Comparison of ENCODE assay signal across 7 cellular contexts in the genomic region with DNA sequence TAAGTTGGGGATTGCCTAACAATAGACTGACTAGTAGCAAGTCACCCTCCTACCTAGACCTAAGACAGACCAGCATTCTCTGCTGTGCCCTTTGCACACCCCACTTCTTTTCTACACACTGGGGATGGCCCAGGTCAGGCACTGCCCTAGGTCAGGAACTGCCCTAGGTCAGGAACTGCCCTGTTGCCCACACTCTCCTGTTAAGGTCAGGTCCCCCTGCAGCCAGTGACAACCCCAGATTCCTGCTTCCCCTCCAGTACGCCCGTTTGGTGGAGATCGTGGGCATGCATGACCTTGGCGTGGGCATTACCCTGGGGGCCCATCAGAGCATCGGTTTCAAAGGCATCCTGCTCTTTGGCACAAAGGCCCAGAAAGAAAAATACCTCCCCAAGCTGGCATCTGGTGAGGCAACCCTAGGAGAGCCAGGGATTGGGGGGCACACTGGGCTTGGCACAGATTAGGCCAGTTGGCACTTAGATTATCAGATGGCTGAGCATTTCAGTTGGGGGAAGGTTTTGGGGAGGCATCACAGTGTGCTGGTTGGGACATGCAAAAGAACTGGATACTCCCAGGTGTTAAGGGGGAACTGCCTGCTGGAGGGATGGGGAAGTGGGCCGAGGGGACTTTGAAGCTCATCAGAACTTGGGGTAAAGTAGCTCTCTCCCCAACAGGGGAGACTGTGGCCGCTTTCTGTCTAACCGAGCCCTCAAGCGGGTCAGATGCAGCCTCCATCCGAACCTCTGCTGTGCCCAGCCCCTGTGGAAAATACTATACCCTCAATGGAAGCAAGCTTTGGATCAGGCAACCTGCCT. TPM values are rescaled to one million over a fixed set of nuclear protein-coding genes. Genes with fewer than 3 reads are reported as not detected.
DNase-seq lines count a peak whose midpoint lies in the region; ATAC-seq and TF ChIP-seq lines count a peak whose summit lies in the region.
"Had no signal": no experiment of that assay in that cellular context is flagged by ENCODE, and none has a peak within 500 bp of the region (broad histone marks: within the 10 kb centered on the region; RNA-seq: fewer than 3 reads in every experiment).

No MANE protein-coding gene starts in this region.

- H3K27me3 Mint-ChIP-seq in Caco-2 (ENCODE audit: insufficient read depth, unreplicated experiment) (no peaks in the 10 kb centered on the region), mesothelial cell of epicardium (ENCODE audit: low read depth) (no peaks in the 10 kb centered on the region)
- H3K27me3 Mint-ChIP-seq in activated naive CD8-positive, alpha-beta T cell: no peaks in the 10 kb centered on the region

- H3K4me3 ChIP-seq in Caco-2 (ENCODE audit: low read depth, low read length): peak overlapping the region; percentile 3; the same call in 1 of the 2 replicates

- BruUV-seq in Caco-2 (replicated peaks; lab: Mats Ljungman, UMichigan): no TSS peak

- no peak for ATAC-seq in GM18868 (IDR thresholded peaks at IDR 0.05; ENCODE audit: unreplicated experiment)

- peak overlapping the region; percentile 77 for H3K4me3 Mint-ChIP-seq in Caco-2 (ENCODE audit: unreplicated experiment)
- H3K4me3 Mint-ChIP-seq in activated naive CD8-positive, alpha-beta T cell: peak overlapping the region; percentile 93
- peak overlapping the region; percentile 37 for H3K4me3 Mint-ChIP-seq in mesothelial cell of epicardium

- no peak for DNase-seq in Caco-2
- DNase-seq in mesothelial cell of epicardium (ENCODE audit: low spot score in 2 of 2, unreplicated experiment in 2 of 2): no peak
- no peak for DNase-seq in HT-29 (ENCODE audit: low spot score)
- DNase-seq in NCI-H524 treated with DMSO at 0.1 percent for 48 hours (lab: John Stamatoyannopoulos, UW): no peak

- H3K27ac Mint-ChIP-seq in Caco-2 (ENCODE audit: unreplicated experiment) (peak overlapping the region; percentile 73), mesothelial cell of epicardium (peak overlapping the region; percentile 34)
- H3K27ac Mint-ChIP-seq in activated naive CD8-positive, alpha-beta T cell: peak overlapping the region; percentile 83

- H3K4me1 ChIP-seq in Caco-2: peaks cover 7% of the 10 kb centered on the region

- intact Hi-C loops in Caco-2 (cut with micrococcal nuclease; ENCODE audit: unreplicated experiment): no loop called here

- H3K36me3 ChIP-seq in Caco-2 (ENCODE audit: control insufficient read depth, insufficient read depth, low read length): no peaks in the 10 kb centered on the region

- CTCF ChIA-PET in Caco-2 (lab: Charles Lee): interaction anchor here (0.7 to 1.6 kb wide), 3 partner anchors 17 to 108 kb away, joined by 3 to 5 read pairs (median 3); a partner anchor contains a TSS

- H3K9me3 Mint-ChIP-seq in Caco-2 (ENCODE audit: unreplicated experiment) (no peaks in the 10 kb centered on the region), mesothelial cell of epicardium (no peaks in the 10 kb centered on the region)
- H3K9me3 Mint-ChIP-seq in activated naive CD8-positive, alpha-beta T cell (ENCODE audit: low read depth): no peaks in the 10 kb centered on the region

- peaks cover 5% of the 10 kb centered on the region for H3K4me1 Mint-ChIP-seq in Caco-2 (ENCODE audit: low read depth, unreplicated experiment)
- peaks cover 42% of the 10 kb centered on the region for H3K4me1 Mint-ChIP-seq in activated naive CD8-positive, alpha-beta T cell (ENCODE audit: low read depth)
- H3K4me1 Mint-ChIP-seq in mesothelial cell of epicardium: peaks cover 35% of the 10 kb centered on the region

- POLR2A ChIA-PET in Caco-2 (lab: Charles Lee): no interaction called here

- H3K27me3 ChIP-seq in Caco-2 (replicated peaks; ENCODE audit: control insufficient read depth, insufficient read depth, low read length): no peaks in the 10 kb centered on the region

- H3K36me3 Mint-ChIP-seq in Caco-2 (ENCODE audit: insufficient read depth, unreplicated experiment) (peaks cover 48% of the 10 kb centered on the region), mesothelial cell of epicardium (peaks cover 7% of the 10 kb centered on the region)
- peaks cover 3% of the 10 kb centered on the region for H3K36me3 Mint-ChIP-seq in activated naive CD8-positive, alpha-beta T cell

- H3K9me3 ChIP-seq in Caco-2: no peaks in the 10 kb centered on the region
- H3K9me3 ChIP-seq: mucosa of descending colon had no signal

- TF ChIP-seq CTCF in Caco-2 (IDR thresholded peaks at IDR 0.05; ENCODE audit: insufficient read depth in 1 of 2, low read depth in 1 of 2, low read length in 1 of 2, severe bottlenecking in 1 of 2, unreplicated experiment in 1 of 2) (no peak), mesothelial cell of epicardium (IDR thresholded peaks at IDR 0.05; ENCODE audit: unreplicated experiment) (no peak)

RNA-seq across cellular contexts. Expression of a gene that starts 1.7 kb away (rescaled TPM):
- total RNA-seq in Caco-2 (2022) (133 and 164 TPM in 2 replicates), mesothelial cell of epicardium (385 to 424 TPM (median 410 TPM) in 3 replicates)
- 469 and 546 TPM in 2 replicates for total RNA-seq in HT-29 (2014; rRNA removed; shearing (Covaris generic))

RNA-seq across cellular contexts. Expression of a gene that starts 1.9 kb away (rescaled TPM):
- total RNA-seq in Caco-2 (2022): 0.98 and 1.8 TPM in 2 replicates
- total RNA-seq in mesothelial cell of epicardium: 59.9 to 62.4 TPM (median 60.2 TPM) in 3 replicates
- 0.26 and 1.6 TPM in 2 replicates for total RNA-seq in HT-29 (2014; rRNA removed; shearing (Covaris generic))

RNA-seq across cellular contexts. Expression of a gene that starts 12.8 kb away (rescaled TPM):
- 38.3 and 41.3 TPM in 2 replicates for total RNA-seq in Caco-2 (2022)
- total RNA-seq in mesothelial cell of epicardium: 87.3 to 96.1 TPM (median 94.0 TPM) in 3 replicates
- 42.6 and 48.6 TPM in 2 replicates for total RNA-seq in HT-29 (2014; rRNA removed; shearing (Covaris generic))

RNA-seq across cellular contexts. Expression of a gene that starts 17.8 kb away (rescaled TPM):
- total RNA-seq in Caco-2 (2022) (20.5 and 20.6 TPM in 2 replicates), mesothelial cell of epicardium (55.4 to 57.1 TPM (median 55.6 TPM) in 3 replicates)
- 29.3 and 31.7 TPM in 2 replicates for total RNA-seq in HT-29 (2014; rRNA removed; shearing (Covaris generic))

RNA-seq across cellular contexts. Expression of a gene that starts 20.8 kb away (rescaled TPM):
- total RNA-seq in Caco-2 (2022): 129 and 140 TPM in 2 replicates
- total RNA-seq in mesothelial cell of epicardium: 424 to 451 TPM (median 429 TPM) in 3 replicates
- 72.3 and 84.0 TPM in 2 replicates for total RNA-seq in HT-29 (2014; rRNA removed; shearing (Covaris generic))

Comparison
In these comparisons a context has a peak if more than half of its experiments do, and no peak if none do; other contexts are left out.
1. H3K4me3 Mint-ChIP-seq: peak in every context shown above with its lines; median percentile 93 in activated naive CD8-positive, alpha-beta T cell; 77 in Caco-2; 37 in mesothelial cell of epicardium.
2. RNA of a gene that starts 1.9 kb away (total RNA-seq): 59.9 to 62.4 TPM in mesothelial cell of epicardium; 0.26 to 1.6 TPM in HT-29 and 0.98 to 1.8 TPM in Caco-2; every median in the first group is over 10 times any median in the second.
3. Peak in every context shown above with its lines, with median percentiles within 50 percentile points of each other: H3K27ac Mint-ChIP-seq.